ENCODE assay signal across 2 cellular contexts in the genomic region with DNA sequence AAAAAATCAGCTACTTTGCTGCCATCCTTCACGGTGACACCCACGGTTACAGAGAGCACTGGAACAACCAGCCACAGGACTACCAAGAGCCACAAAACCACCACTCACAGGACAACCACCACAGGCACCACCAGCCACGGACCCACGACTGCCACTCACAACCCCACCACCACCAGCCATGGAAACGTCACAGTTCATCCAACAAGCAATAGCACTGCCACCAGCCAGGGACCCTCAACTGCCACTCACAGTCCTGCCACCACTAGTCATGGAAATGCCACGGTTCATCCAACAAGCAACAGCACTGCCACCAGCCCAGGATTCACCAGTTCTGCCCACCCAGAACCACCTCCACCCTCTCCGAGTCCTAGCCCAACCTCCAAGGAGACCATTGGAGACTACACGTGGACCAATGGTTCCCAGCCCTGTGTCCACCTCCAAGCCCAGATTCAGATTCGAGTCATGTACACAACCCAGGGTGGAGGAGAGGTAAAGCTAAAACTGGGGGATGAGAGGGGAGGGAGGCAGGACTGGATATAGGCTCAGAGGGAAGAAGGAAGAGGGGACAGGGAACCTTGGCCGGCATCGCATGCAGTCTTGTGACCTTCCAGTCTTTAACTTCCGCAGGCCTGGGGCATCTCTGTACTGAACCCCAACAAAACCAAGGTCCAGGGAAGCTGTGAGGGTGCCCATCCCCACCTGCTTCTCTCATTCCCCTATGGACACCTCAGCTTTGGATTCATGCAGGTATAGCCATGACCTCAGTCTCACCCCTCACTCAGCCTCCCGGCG.
TF ChIP-seq lines count a peak whose summit lies in the region.

No MANE protein-coding gene starts in this region.

TF ChIP-seq in A549, 52 proteins besides CTCF, POLR2A, EP300 and RAD21 (continued from another document):
- TF ChIP-seq, protein P1, sequence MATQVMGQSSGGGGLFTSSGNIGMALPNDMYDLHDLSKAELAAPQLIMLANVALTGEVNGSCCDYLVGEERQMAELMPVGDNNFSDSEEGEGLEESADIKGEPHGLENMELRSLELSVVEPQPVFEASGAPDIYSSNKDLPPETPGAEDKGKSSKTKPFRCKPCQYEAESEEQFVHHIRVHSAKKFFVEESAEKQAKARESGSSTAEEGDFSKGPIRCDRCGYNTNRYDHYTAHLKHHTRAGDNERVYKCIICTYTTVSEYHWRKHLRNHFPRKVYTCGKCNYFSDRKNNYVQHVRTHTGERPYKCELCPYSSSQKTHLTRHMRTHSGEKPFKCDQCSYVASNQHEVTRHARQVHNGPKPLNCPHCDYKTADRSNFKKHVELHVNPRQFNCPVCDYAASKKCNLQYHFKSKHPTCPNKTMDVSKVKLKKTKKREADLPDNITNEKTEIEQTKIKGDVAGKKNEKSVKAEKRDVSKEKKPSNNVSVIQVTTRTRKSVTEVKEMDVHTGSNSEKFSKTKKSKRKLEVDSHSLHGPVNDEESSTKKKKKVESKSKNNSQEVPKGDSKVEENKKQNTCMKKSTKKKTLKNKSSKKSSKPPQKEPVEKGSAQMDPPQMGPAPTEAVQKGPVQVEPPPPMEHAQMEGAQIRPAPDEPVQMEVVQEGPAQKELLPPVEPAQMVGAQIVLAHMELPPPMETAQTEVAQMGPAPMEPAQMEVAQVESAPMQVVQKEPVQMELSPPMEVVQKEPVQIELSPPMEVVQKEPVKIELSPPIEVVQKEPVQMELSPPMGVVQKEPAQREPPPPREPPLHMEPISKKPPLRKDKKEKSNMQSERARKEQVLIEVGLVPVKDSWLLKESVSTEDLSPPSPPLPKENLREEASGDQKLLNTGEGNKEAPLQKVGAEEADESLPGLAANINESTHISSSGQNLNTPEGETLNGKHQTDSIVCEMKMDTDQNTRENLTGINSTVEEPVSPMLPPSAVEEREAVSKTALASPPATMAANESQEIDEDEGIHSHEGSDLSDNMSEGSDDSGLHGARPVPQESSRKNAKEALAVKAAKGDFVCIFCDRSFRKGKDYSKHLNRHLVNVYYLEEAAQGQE (IDR thresholded peaks at IDR 0.05), result no peak

TF ChIP-seq in HEK293, 187 proteins besides CTCF, POLR2A, EP300 and RAD21 (continued from another document and continues in another):
- TF ChIP-seq, protein P2, sequence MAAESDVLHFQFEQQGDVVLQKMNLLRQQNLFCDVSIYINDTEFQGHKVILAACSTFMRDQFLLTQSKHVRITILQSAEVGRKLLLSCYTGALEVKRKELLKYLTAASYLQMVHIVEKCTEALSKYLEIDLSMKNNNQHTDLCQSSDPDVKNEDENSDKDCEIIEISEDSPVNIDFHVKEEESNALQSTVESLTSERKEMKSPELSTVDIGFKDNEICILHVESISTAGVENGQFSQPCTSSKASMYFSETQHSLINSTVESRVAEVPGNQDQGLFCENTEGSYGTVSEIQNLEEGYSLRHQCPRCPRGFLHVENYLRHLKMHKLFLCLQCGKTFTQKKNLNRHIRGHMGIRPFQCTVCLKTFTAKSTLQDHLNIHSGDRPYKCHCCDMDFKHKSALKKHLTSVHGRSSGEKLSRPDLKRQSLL (tag by site-specific recombination; IDR thresholded peaks at IDR 0.05), result no peak
- TF ChIP-seq ZNF837 (tag by site-specific recombination; IDR thresholded peaks at IDR 0.05) (0 out of 2 replicates have a peak, but pooled peaks have one; percentile 73), ZBTB8A (tag by site-specific recombination; IDR thresholded peaks at IDR 0.05) (no peak), ZNF777 (tag by site-specific recombination; IDR thresholded peaks at IDR 0.05; ENCODE audit: borderline replicate concordance) (no peak), ZFHX2 (tag by site-specific recombination; conservative IDR thresholded peaks at IDR 0.05) (peak; percentile 59), ZNF610 (tag by site-specific recombination; IDR thresholded peaks at IDR 0.05; ENCODE audit: borderline replicate concordance) (no peak), ZIC2 (tag by site-specific recombination; IDR thresholded peaks at IDR 0.05) (no peak), KLF1 (tag by site-specific recombination; IDR thresholded peaks at IDR 0.05) (no peak), ZNF549 (tag by site-specific recombination; IDR thresholded peaks at IDR 0.05) (no peak), HOXC10 (CRISPR knock-in tag; IDR thresholded peaks at IDR 0.05) (no peak), ZNF341 (tag by site-specific recombination; IDR thresholded peaks at IDR 0.05; ENCODE audit: low read depth) (no peak), ZNF2 (tag by site-specific recombination; IDR thresholded peaks at IDR 0.05) (peak; percentile 27; the same call in 1 of the 2 replicates), EGR2 (tag by site-specific recombination; IDR thresholded peaks at IDR 0.05; ENCODE audit: low read depth) (peak; percentile 44; the same call in 1 of the 2 replicates), ZNF624 (tag by site-specific recombination; IDR thresholded peaks at IDR 0.05) (0 out of 2 replicates have a peak, but pooled peaks have one; percentile 60), ZBTB20 (tag by site-specific recombination; IDR thresholded peaks at IDR 0.05) (0 out of 2 replicates have a peak, but pooled peaks have one; percentile 13), ZNF600 (tag by site-specific recombination; IDR thresholded peaks at IDR 0.05) (peak; percentile 7; the same call in 1 of the 2 replicates), ZNF37A (tag by site-specific recombination; IDR thresholded peaks at IDR 0.05) (no peak), ZNF23 (tag by site-specific recombination; IDR thresholded peaks at IDR 0.05; ENCODE audit: borderline replicate concordance) (no peak), BCL11A (tag by site-specific recombination; IDR thresholded peaks at IDR 0.05; ENCODE audit: low read depth) (no peak), ZNF132 (tag by site-specific recombination; IDR thresholded peaks at IDR 0.05; ENCODE audit: borderline replicate concordance) (no peak), ZNF221 (tag by site-specific recombination; IDR thresholded peaks at IDR 0.05; ENCODE audit: borderline replicate concordance) (no peak), ZBTB7A (tag by site-specific recombination; IDR thresholded peaks at IDR 0.05; ENCODE audit: low read depth) (0 out of 2 replicates have a peak, but pooled peaks have one; percentile 66), ZNF423 (tag by site-specific recombination; IDR thresholded peaks at IDR 0.05) (no peak), GLIS1 (tag by site-specific recombination; IDR thresholded peaks at IDR 0.05) (no peak), ZNF335 (tag by site-specific recombination; conservative IDR thresholded peaks at IDR 0.05) (no peak), ZNF169 (tag by site-specific recombination; IDR thresholded peaks at IDR 0.05) (0 out of 2 replicates have a peak, but pooled peaks have one; percentile 76), SALL2 (tag by site-specific recombination; IDR thresholded peaks at IDR 0.05; ENCODE audit: borderline replicate concordance) (0 out of 2 replicates have a peak, but pooled peaks have one; percentile 21)
- TF ChIP-seq, protein P3, sequence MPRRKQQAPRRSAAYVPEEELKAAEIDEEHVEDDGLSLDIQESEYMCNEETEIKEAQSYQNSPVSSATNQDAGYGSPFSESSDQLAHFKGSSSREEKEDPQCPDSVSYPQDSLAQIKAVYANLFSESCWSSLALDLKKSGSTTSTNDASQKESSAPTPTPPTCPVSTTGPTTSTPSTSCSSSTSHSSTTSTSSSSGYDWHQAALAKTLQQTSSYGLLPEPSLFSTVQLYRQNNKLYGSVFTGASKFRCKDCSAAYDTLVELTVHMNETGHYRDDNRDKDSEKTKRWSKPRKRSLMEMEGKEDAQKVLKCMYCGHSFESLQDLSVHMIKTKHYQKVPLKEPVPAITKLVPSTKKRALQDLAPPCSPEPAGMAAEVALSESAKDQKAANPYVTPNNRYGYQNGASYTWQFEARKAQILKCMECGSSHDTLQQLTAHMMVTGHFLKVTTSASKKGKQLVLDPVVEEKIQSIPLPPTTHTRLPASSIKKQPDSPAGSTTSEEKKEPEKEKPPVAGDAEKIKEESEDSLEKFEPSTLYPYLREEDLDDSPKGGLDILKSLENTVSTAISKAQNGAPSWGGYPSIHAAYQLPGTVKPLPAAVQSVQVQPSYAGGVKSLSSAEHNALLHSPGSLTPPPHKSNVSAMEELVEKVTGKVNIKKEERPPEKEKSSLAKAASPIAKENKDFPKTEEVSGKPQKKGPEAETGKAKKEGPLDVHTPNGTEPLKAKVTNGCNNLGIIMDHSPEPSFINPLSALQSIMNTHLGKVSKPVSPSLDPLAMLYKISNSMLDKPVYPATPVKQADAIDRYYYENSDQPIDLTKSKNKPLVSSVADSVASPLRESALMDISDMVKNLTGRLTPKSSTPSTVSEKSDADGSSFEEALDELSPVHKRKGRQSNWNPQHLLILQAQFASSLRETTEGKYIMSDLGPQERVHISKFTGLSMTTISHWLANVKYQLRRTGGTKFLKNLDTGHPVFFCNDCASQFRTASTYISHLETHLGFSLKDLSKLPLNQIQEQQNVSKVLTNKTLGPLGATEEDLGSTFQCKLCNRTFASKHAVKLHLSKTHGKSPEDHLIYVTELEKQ (tag by site-specific recombination; IDR thresholded peaks at IDR 0.05; ENCODE audit: borderline replicate concordance), result no peak
- TF ChIP-seq, protein P4, sequence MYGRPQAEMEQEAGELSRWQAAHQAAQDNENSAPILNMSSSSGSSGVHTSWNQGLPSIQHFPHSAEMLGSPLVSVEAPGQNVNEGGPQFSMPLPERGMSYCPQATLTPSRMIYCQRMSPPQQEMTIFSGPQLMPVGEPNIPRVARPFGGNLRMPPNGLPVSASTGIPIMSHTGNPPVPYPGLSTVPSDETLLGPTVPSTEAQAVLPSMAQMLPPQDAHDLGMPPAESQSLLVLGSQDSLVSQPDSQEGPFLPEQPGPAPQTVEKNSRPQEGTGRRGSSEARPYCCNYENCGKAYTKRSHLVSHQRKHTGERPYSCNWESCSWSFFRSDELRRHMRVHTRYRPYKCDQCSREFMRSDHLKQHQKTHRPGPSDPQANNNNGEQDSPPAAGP (tag by site-specific recombination; IDR thresholded peaks at IDR 0.05), result no peak
- TF ChIP-seq, protein P5, sequence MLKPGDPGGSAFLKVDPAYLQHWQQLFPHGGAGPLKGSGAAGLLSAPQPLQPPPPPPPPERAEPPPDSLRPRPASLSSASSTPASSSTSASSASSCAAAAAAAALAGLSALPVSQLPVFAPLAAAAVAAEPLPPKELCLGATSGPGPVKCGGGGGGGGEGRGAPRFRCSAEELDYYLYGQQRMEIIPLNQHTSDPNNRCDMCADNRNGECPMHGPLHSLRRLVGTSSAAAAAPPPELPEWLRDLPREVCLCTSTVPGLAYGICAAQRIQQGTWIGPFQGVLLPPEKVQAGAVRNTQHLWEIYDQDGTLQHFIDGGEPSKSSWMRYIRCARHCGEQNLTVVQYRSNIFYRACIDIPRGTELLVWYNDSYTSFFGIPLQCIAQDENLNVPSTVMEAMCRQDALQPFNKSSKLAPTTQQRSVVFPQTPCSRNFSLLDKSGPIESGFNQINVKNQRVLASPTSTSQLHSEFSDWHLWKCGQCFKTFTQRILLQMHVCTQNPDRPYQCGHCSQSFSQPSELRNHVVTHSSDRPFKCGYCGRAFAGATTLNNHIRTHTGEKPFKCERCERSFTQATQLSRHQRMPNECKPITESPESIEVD (tag by site-specific recombination; IDR thresholded peaks at IDR 0.05), result no peak
- TF ChIP-seq, protein P6, sequence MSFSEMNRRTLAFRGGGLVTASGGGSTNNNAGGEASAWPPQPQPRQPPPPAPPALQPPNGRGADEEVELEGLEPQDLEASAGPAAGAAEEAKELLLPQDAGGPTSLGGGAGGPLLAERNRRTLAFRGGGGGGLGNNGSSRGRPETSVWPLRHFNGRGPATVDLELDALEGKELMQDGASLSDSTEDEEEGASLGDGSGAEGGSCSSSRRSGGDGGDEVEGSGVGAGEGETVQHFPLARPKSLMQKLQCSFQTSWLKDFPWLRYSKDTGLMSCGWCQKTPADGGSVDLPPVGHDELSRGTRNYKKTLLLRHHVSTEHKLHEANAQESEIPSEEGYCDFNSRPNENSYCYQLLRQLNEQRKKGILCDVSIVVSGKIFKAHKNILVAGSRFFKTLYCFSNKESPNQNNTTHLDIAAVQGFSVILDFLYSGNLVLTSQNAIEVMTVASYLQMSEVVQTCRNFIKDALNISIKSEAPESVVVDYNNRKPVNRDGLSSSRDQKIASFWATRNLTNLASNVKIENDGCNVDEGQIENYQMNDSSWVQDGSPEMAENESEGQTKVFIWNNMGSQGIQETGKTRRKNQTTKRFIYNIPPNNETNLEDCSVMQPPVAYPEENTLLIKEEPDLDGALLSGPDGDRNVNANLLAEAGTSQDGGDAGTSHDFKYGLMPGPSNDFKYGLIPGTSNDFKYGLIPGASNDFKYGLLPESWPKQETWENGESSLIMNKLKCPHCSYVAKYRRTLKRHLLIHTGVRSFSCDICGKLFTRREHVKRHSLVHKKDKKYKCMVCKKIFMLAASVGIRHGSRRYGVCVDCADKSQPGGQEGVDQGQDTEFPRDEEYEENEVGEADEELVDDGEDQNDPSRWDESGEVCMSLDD (tag by site-specific recombination; IDR thresholded peaks at IDR 0.05), result peak; percentile 32; the same call in 1 of the 2 replicates
- TF ChIP-seq, protein P7, sequence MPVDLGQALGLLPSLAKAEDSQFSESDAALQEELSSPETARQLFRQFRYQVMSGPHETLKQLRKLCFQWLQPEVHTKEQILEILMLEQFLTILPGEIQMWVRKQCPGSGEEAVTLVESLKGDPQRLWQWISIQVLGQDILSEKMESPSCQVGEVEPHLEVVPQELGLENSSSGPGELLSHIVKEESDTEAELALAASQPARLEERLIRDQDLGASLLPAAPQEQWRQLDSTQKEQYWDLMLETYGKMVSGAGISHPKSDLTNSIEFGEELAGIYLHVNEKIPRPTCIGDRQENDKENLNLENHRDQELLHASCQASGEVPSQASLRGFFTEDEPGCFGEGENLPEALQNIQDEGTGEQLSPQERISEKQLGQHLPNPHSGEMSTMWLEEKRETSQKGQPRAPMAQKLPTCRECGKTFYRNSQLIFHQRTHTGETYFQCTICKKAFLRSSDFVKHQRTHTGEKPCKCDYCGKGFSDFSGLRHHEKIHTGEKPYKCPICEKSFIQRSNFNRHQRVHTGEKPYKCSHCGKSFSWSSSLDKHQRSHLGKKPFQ (tag by site-specific recombination; IDR thresholded peaks at IDR 0.05), result no peak
- TF ChIP-seq, protein P1 (tag by site-specific recombination; IDR thresholded peaks at IDR 0.05), result 0 out of 2 replicates have a peak, but pooled peaks have one; percentile 44
